ENCODE assay signal across 8 cellular contexts in genomic region chr11:17734986-17735822, GRCh38. TPM values are rescaled to one million over a fixed set of nuclear protein-coding genes. Genes with fewer than 3 reads are reported as not detected.
DNase-seq lines count a peak whose midpoint lies in the region; ATAC-seq, FAIRE-seq and TF ChIP-seq lines count a peak whose summit lies in the region.

No MANE protein-coding gene starts in this region.

- POLR2A ChIA-PET in H1 (lab: Charles Lee; ENCODE audit: partially characterized antibody), result interaction anchor here (1.0 kb wide), 1 partner anchor 16 kb away, joined by 3 read pairs; the partner anchor contains the start of gene MYOD1

- no peak overlapping the region for H3K4ac ChIP-seq in H1 (replicated peaks; ENCODE audit: insufficient read length, low read depth, low read length)

- H3K27ac Mint-ChIP-seq in T-helper 2 cell treated with Interferon-gamma antibody and Interleukin-4, amounts not matched to agents 5 μg/mL and 100 μg/mL, for 36 hours, result no peak overlapping the region

- H2BK12ac ChIP-seq in H1 (ENCODE audit: low read depth, low read length), result no peak overlapping the region

- 0 out of 2 replicates have a peak overlapping the region, but pooled peaks have one; percentile 66 for H4K8ac ChIP-seq in H1 (ENCODE audit: extremely low read depth, insufficient read depth, low read length)

- TF ChIP-seq EP300 in H1 (IDR thresholded peaks at IDR 0.05; ENCODE audit: borderline replicate concordance in 1 of 2, low read depth in 2 of 2, low read length in 2 of 2), result no peak

- H3K79me2 ChIP-seq in H1 (ENCODE audit: control insufficient read depth in 1 of 2, insufficient read depth in 2 of 2, low read length in 2 of 2), result no peaks in the 10 kb centered on the region

- no peak overlapping the region for H2AK5ac ChIP-seq in H1 (ENCODE audit: low read depth, low read length)

- H3K27me3 ChIP-seq in H1 (replicated peaks in 1 of 4; ENCODE audit: control insufficient read depth in 3 of 4, extremely low read depth in 1 of 4, insufficient read depth in 3 of 4, low read length in 3 of 4), result peaks cover 24 to 60% (median 56%) of the 10 kb centered on the region in 4 experiments

- H4K5ac ChIP-seq in H1 (ENCODE audit: insufficient read length, low read depth, low read length), result no peak overlapping the region

- peaks cover 52% of the 10 kb centered on the region for H3K27me3 Mint-ChIP-seq in T-helper 2 cell treated with Interferon-gamma antibody and Interleukin-4, amounts not matched to agents 5 μg/mL and 100 μg/mL, for 36 hours (ENCODE audit: low read depth)

- peaks cover 16% of the 10 kb centered on the region for H3K23me2 ChIP-seq in H1 (ENCODE audit: low read depth, low read length)

- no peak overlapping the region for H3K14ac ChIP-seq in H1 (ENCODE audit: insufficient read length)

- DNase-seq in ELF-1 (ENCODE audit: low read depth, low spot score) (peak; percentile 81), H1 (ENCODE audit: low read depth in 1 of 2, low spot score in 2 of 2) (peak in 1 of 2 experiments; percentile 84), lung microvascular endothelial cell (ENCODE audit: low read depth in 2 of 2) (peak; percentile 80)
- peak; percentile 35 for DNase-seq in T-helper 2 cell treated with Interferon-gamma antibody and Interleukin-4, amounts not matched to agents 5 μg/mL and 100 μg/mL, for 36 hours (ENCODE audit: low spot score)
- peak; percentile 5 for DNase-seq in stimulated activated CD8-positive, alpha-beta memory T cell treated with anti-CD3 and anti-CD28 coated beads, Interleukin-7, amount 100 ng/mL, for 24 hours (ENCODE audit: low read depth)

- H3K4me3 ChIP-seq in H1 (ENCODE audit: extremely low read depth in 1 of 4, insufficient read depth in 2 of 4, low read depth in 3 of 4, low read length in 4 of 4), result peak overlapping the region; percentile 25 to 67 (median 28)

- no peak overlapping the region for H3K9ac ChIP-seq in H1 (replicated peaks in 1 of 4; ENCODE audit: extremely low read depth in 1 of 4, low read depth in 3 of 4, low read length in 3 of 4)

- no peak overlapping the region for H2BK5ac ChIP-seq in H1 (ENCODE audit: low read depth, low read length)

- H4K20me1 ChIP-seq in H1 (replicated peaks in 1 of 2; ENCODE audit: control insufficient read depth in 1 of 2, insufficient read depth in 2 of 2, low read length in 2 of 2), result peaks cover 10 to 18% of the 10 kb centered on the region in 2 experiments

- no peak overlapping the region for H2BK120ac ChIP-seq in H1 (replicated peaks; ENCODE audit: low read depth, low read length)

- H3K4me2 ChIP-seq in H1 (ENCODE audit: insufficient read depth in 1 of 2, low read depth in 2 of 2, low read length in 2 of 2), result peak overlapping the region; percentile 31 to 84

- no peak overlapping the region for H2AFZ ChIP-seq in H1 (ENCODE audit: low read length)

- no peak overlapping the region for H3K56ac ChIP-seq in H1 (replicated peaks; ENCODE audit: insufficient read length, low read depth, low read length)

- TF ChIP-seq POLR2A in H1 (IDR thresholded peaks at IDR 0.05; ENCODE audit: control extremely low read depth in 1 of 2, low read depth in 2 of 2, low read length in 2 of 2), result no peak

- no peak for FAIRE-seq in H1 (lab: Jason Lieb, UNC)

- no peak overlapping the region for H3K4me3 Mint-ChIP-seq in T-helper 2 cell treated with Interferon-gamma antibody and Interleukin-4, amounts not matched to agents 5 μg/mL and 100 μg/mL, for 36 hours

- ATAC-seq in HG03432 (IDR thresholded peaks at IDR 0.05; ENCODE audit: unreplicated experiment) (peak; percentile 50), HG03108 (IDR thresholded peaks at IDR 0.05; ENCODE audit: unreplicated experiment) (no peak), HG03045 (IDR thresholded peaks at IDR 0.05; ENCODE audit: unreplicated experiment) (no peak)

- H3K79me1 ChIP-seq in H1 (ENCODE audit: low read depth, low read length), result no peaks in the 10 kb centered on the region

- no peak overlapping the region for H3K18ac ChIP-seq in H1 (ENCODE audit: extremely low read depth, low read length)

- H3K4me1 ChIP-seq in H1 (replicated peaks in 1 of 4; ENCODE audit: control insufficient read depth in 3 of 4, insufficient read depth in 4 of 4, low read length in 3 of 4), result peaks cover 3 to 30% (median 14%) of the 10 kb centered on the region in 4 experiments

- peaks cover 0 to 9% of the 10 kb centered on the region in 2 experiments; a peak in 2 of 4 replicates for H3K9me3 ChIP-seq in H1 (ENCODE audit: insufficient read depth in 2 of 2, low read depth in 1 of 2, low read length in 1 of 2)

- H2BK20ac ChIP-seq in H1 (ENCODE audit: low read length), result no peak overlapping the region

- peaks cover 3% of the 10 kb centered on the region for H3K4me1 Mint-ChIP-seq in T-helper 2 cell treated with Interferon-gamma antibody and Interleukin-4, amounts not matched to agents 5 μg/mL and 100 μg/mL, for 36 hours (ENCODE audit: low read depth)

- TF ChIP-seq CTCF in H1 (IDR thresholded peaks at IDR 0.05; ENCODE audit: control extremely low read depth in 1 of 3, insufficient read depth in 1 of 3, low read depth in 1 of 3, low read length in 3 of 3), result no peak

- H2BK15ac ChIP-seq in H1 (ENCODE audit: low read length), result no peak overlapping the region

- H4K91ac ChIP-seq in H1 (replicated peaks; ENCODE audit: insufficient read length, low read length), result no peak overlapping the region

- no peak overlapping the region for H3K27ac ChIP-seq in H1 (ENCODE audit: low read depth, low read length)

- CTCF ChIA-PET in H1 (lab: Charles Lee; ENCODE audit: partially characterized antibody), result interaction anchor here (0.6 to 16.5 kb wide), 21 partner anchors 9 to 250 kb away, joined by 3 to 290 read pairs (median 4); partner anchors contain the start of gene MYOD1

- H3K23ac ChIP-seq in H1 (ENCODE audit: insufficient read length), result no peak overlapping the region

- H3K36me3 Mint-ChIP-seq in T-helper 2 cell treated with Interferon-gamma antibody and Interleukin-4, amounts not matched to agents 5 μg/mL and 100 μg/mL, for 36 hours (ENCODE audit: low read depth), result no peaks in the 10 kb centered on the region

- WGBS in H1 (ENCODE audit: extremely low coverage in 1 of 2, insufficient coverage in 1 of 2, insufficient read length in 1 of 2, insufficient replicate concordance in 2 of 2, low coverage in 1 of 2, low lambda C conversion rate in 2 of 2, missing lambda C conversion rate in 1 of 2), 2 experiments, result 0% methylated on average over 15 of the region's 74 CpGs; no CpG with 5 or more reads in 1 of the 2 experiments

- H3K36me3 ChIP-seq in H1 (ENCODE audit: control insufficient read depth in 2 of 4, insufficient read depth in 4 of 4, low read length in 3 of 4), result peaks cover 0 to 10% (median 0%) of the 10 kb centered on the region in 4 experiments; a peak in 1 of 8 replicates

- no peaks in the 10 kb centered on the region for H3K9me3 Mint-ChIP-seq in T-helper 2 cell treated with Interferon-gamma antibody and Interleukin-4, amounts not matched to agents 5 μg/mL and 100 μg/mL, for 36 hours

- TF ChIP-seq RAD21 in H1 (IDR thresholded peaks at IDR 0.05 in 1 of 2, conservative IDR thresholded peaks at IDR 0.05 in 1 of 2; ENCODE audit: low read depth in 2 of 2, low read length in 2 of 2), result no peak

TF ChIP-seq in H1, 55 proteins besides CTCF, POLR2A, EP300 and RAD21:
- TF ChIP-seq SIN3A (conservative IDR thresholded peaks at IDR 0.05 in 1 of 2, IDR thresholded peaks at IDR 0.05 in 1 of 2; ENCODE audit: low read depth in 1 of 2, low read length in 2 of 2) (peak; percentile 65 to 86; a peak in 2 of 4 replicates), TAF7 (optimal IDR thresholded peaks at IDR 0.05; ENCODE audit: borderline replicate concordance, low read depth, low read length) (peak; percentile 51), HDAC2 (IDR thresholded peaks at IDR 0.05; ENCODE audit: borderline replicate concordance in 1 of 2, low read depth in 2 of 2, low read length in 2 of 2) (0 out of 4 replicates have a peak, but pooled peaks of 1 of the 2 experiments have one; percentile 67), MAFK (IDR thresholded peaks at IDR 0.05; ENCODE audit: low read depth, low read length) (no peak), MAX (IDR thresholded peaks at IDR 0.05) (peak; percentile 21; the same call in 1 of the 2 replicates)

RNA-seq across cellular contexts. Expression of gene KCNC1, which starts 0.6 kb away (rescaled TPM):
- total RNA-seq in H1 (2021; fragmentation: NEBNext Ultra II Directional; extraction: Animal tissue kit (Norgen Biotek cat#: 25700)), result 0.19 and 0.26 TPM in 2 replicates
- polyA plus RNA-seq in H1 (2011; rRNA removed), result 0.08 and 0.11 TPM in 2 replicates
- 0.13 TPM for polyA plus RNA-seq in H1 (2011; cell fraction: cytosol; rRNA removed)
- polyA plus RNA-seq in H1 (2011; cell fraction: nucleus; rRNA removed), result 0.17 TPM
- polyA plus RNA-seq in H1 (2012, experiment 1 of 2), result 0.16 to 0.52 TPM (median 0.34 TPM) in 4 replicates
- 0.22 TPM for polyA plus RNA-seq in H1 (2012, experiment 2 of 2)
- polyA plus RNA-seq in H1 (2013, experiment 1 of 2), result 0.04 TPM
- 0.04 TPM for polyA plus RNA-seq in H1 (2013, experiment 2 of 2)
- polyA minus RNA-seq in H1 (2011; rRNA and poly(A)+ RNA removed), result 0.09 and 0.49 TPM in 2 replicates
- polyA minus RNA-seq in H1 (2011; cell fraction: cytosol; rRNA and poly(A)+ RNA removed), result not detected
- polyA minus RNA-seq in H1 (2011; cell fraction: nucleus; rRNA and poly(A)+ RNA removed), result 0.20 TPM
- not detected in 2 replicates for total RNA-seq in lung microvascular endothelial cell

RNA-seq across cellular contexts. Expression of gene MYOD1, which starts 15.8 kb away (rescaled TPM):
- total RNA-seq in H1 (2021; fragmentation: NEBNext Ultra II Directional; extraction: Animal tissue kit (Norgen Biotek cat#: 25700)), result not detected in 2 replicates
- polyA plus RNA-seq in H1 (2011; rRNA removed), result 0.06 TPM in 1 of 2 replicates, not detected in the other
- polyA plus RNA-seq in H1 (2011; cell fraction: cytosol; rRNA removed), result not detected
- not detected for polyA plus RNA-seq in H1 (2011; cell fraction: nucleus; rRNA removed)
- not detected in 4 replicates for polyA plus RNA-seq in H1 (2012, experiment 1 of 2)
- polyA plus RNA-seq in H1 (2012, experiment 2 of 2), result not detected
- polyA plus RNA-seq in H1 (2013, experiment 1 of 2), result not detected
- polyA plus RNA-seq in H1 (2013, experiment 2 of 2), result not detected
- polyA minus RNA-seq in H1 (2011; rRNA and poly(A)+ RNA removed), result not detected in 2 replicates
- polyA minus RNA-seq in H1 (2011; cell fraction: cytosol; rRNA and poly(A)+ RNA removed), result not detected
- polyA minus RNA-seq in H1 (2011; cell fraction: nucleus; rRNA and poly(A)+ RNA removed), result not detected
- not detected in 2 replicates for total RNA-seq in lung microvascular endothelial cell
